20 cellular contexts compared by ENCODE assay signal in genomic region chr7:78985509-78985908, GRCh38.
"Had no signal": no experiment of that assay in that cellular context is flagged by ENCODE, and none has a peak within 500 bp of the region (broad histone marks: within the 10 kb centered on the region; RNA-seq: fewer than 3 reads in every experiment).

No MANE protein-coding gene starts in this region.

- DNase-seq: activated CD4-positive, alpha-beta T cell treated with anti-CD3 and anti-CD28 coated beads, Interleukin-2, amount 10 ng/mL, durations not matched to agents 24 days and 14 days; activated CD8-positive, alpha-beta T cell treated with anti-CD3 and anti-CD28 coated beads, Interleukin-2, amount 10 ng/mL, durations not matched to agents 7 days and 5 days; activated effector memory CD4-positive, alpha-beta T cell treated with Interleukin-2 at 50 U/mL for 16 hours; activated naive CD4-positive, alpha-beta T cell treated with anti-CD3 and anti-CD28 coated beads, Interleukin-2, amount 10 ng/mL, durations not matched to agents 7 days and 5 days; activated naive CD8-positive, alpha-beta T cell treated with anti-CD3 and anti-CD28 coated beads, Interleukin-2, amount 50 U/mL, for 24 hours; activated T-cell treated with anti-CD3 and anti-CD28 coated beads, Interleukin-2, amount 50 U/mL, for 24 hours; anterior cingulate cortex; central memory CD4-positive, alpha-beta T cell; head of caudate nucleus; kidney glomerular epithelial cell; left ventricle myocardium superior; mucosa of descending colon; naive B cell; retina; spleen; stimulated activated CD8-positive, alpha-beta memory T cell treated with anti-CD3 and anti-CD28 coated beads, Interleukin-4, amount 100 ng/mL, for 48 hours; stimulated activated naive CD4-positive, alpha-beta T cell; thyroid gland had no signal

- H3K36me3 ChIP-seq: spleen, thyroid gland had no signal

- H3K4me3 ChIP-seq: mucosa of descending colon, spleen, thyroid gland had no signal

- H3K4me1 ChIP-seq: spleen, thyroid gland had no signal

- ATAC-seq: activated CD8-positive, alpha-beta T cell treated with anti-CD3 and anti-CD28 coated beads, Interleukin-2, amount 10 ng/mL, durations not matched to agents 7 days and 5 days; activated naive CD8-positive, alpha-beta T cell treated with anti-CD3 and anti-CD28 coated beads, Interleukin-2, amount 50 U/mL, for 24 hours; left ventricle myocardium superior; mucosa of descending colon had no signal

- H3K27ac ChIP-seq: spleen, thyroid gland had no signal

- H3K9me3 ChIP-seq: mucosa of descending colon, thyroid gland had no signal

- FAIRE-seq: colon, frontal cortex had no signal

- H3K27me3 ChIP-seq: spleen, thyroid gland had no signal
